Comparison of ENCODE assay signal across 8 cellular contexts in the genomic region with DNA sequence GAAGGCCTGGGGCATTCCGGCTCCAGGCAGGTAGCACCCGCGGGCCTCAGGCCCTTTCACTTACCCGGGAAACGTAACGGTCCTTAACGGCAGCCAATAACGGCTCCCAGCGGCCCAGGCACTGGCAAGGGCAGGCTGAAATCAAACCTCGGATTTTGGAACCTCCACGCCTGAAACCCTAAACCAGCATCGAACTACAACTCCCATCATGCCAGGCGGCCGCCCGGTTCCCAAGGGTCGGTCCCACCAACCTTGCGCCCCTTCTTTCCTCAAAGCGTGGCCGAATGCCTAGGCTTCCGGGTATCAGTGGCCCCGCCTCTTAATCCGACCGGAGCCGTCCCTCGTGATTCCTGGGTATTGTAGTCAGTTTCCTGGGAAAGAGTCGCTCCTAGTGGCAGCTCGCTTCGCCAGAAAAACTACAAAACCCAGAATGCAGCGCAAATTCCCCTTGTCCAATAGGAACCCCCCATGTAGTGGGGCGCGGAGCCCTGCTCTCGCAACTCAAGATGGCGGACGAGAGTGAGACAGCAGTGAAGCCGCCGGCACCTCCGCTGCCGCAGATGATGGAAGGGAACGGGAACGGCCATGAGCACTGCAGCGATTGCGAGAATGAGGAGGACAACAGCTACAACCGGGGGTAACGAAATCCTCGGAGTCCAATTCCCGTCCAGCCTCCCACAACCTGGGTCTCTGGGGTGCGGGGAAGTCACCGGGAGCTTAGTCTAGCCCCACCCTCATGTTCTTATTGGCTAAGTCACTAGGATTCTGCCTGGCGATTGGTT. TPM values are rescaled to one million over a fixed set of nuclear protein-coding genes. Genes with fewer than 3 reads are reported as not detected.
DNase-seq lines count a peak whose midpoint lies in the region; ATAC-seq and TF ChIP-seq lines count a peak whose summit lies in the region.

A gene (plus strand): TSS at position 494 of the 782 bp plus-strand sequence. CDS start 13 bp downstream, at position 507.

- peaks cover 31 to 71% (median 58%) of the 10 kb centered on the region in 6 donors for H3K4me1 ChIP-seq in spleen

- H3K36me3 ChIP-seq in spleen = peaks cover 0 to 4% (median 0%) of the 10 kb centered on the region in 6 donors

- TF ChIP-seq CTCF in spleen (IDR thresholded peaks at IDR 0.05 in 8 of 11, conservative IDR thresholded peaks at IDR 0.05 in 3 of 11) = peak in 4 of 11 experiments; percentile 7 to 52 (median 21)

- intact Hi-C loops in spleen (cut with DNase I; ENCODE audit: low total_unique reads) = no loop called here

- TF ChIP-seq POLR2A in spleen (IDR thresholded peaks at IDR 0.05) = peak in 2 of 3 donors; percentile 51 to 61

- WGBS in spleen, 5 donors = 0% methylated on average over 26 to 49 of the region's 49 CpGs

- ATAC-seq in GM19023 (IDR thresholded peaks at IDR 0.05; ENCODE audit: unreplicated experiment) = peak; percentile 86
- ATAC-seq in HG03280 (IDR thresholded peaks at IDR 0.05; ENCODE audit: unreplicated experiment) = peak; percentile 87

- H3K27ac ChIP-seq in spleen = peak within 1 kb of the TSS; percentile 88 to 97 (median 91)

- peak within 1 kb of the TSS; percentile 71 to 89 (median 80) for H3K4me3 ChIP-seq in spleen

- DNase-seq in AG08396 (ENCODE audit: low spot score) (peak; percentile 96), NCI-H345 treated with DMSO at 0.1 percent for 48 hours (lab: John Stamatoyannopoulos, UW; ENCODE audit: unreplicated experiment) (peak; percentile 99), inferior parietal cortex (ENCODE audit: extremely low spot score) (peak; percentile 100), spleen (peak; percentile 97)
- DNase-seq in activated CD4-positive, CD25-positive, alpha-beta regulatory T cell (lab: John Stamatoyannopoulos, UW) = peak; percentile 86 to 99 (median 90)
- peak; percentile 97 for DNase-seq in central memory CD4-positive, alpha-beta T cell

- no peaks in the 10 kb centered on the region for H3K27me3 ChIP-seq in spleen (replicated peaks in 1 of 7)

- no peaks in the 10 kb centered on the region for H3K9me3 ChIP-seq in spleen

RNA-seq across cellular contexts. Expression of the gene that starts here (rescaled TPM):
- total RNA-seq in spleen = 100 to 1,000 TPM in 2 of 7 donors, 10 to 100 TPM in 5; 49.7 to 108 (median 94.4) TPM
- polyA plus RNA-seq in spleen = 10 to 100 TPM; 37.5 to 58.7 (median 37.7) TPM

Comparison
In these comparisons a context has a peak if more than half of its experiments do, and no peak if none do; other contexts are left out.
1. Peak in every context shown above with its lines: DNase-seq, ATAC-seq, H3K4me3 ChIP-seq and H3K27ac ChIP-seq.